10 cellular contexts compared by ENCODE assay signal in genomic region chr1:84973493-84974334, GRCh38. TPM values are rescaled to one million over a fixed set of nuclear protein-coding genes. Genes with fewer than 3 reads are reported as not detected.
DNase-seq lines count a peak whose midpoint lies in the region; ATAC-seq and TF ChIP-seq lines count a peak whose summit lies in the region.
"Had no signal": no experiment of that assay in that cellular context is flagged by ENCODE, and none has a peak within 500 bp of the region (broad histone marks: within the 10 kb centered on the region; RNA-seq: fewer than 3 reads in every experiment).

No MANE protein-coding gene starts in this region.

- DNase-seq in activated CD4-positive, alpha-beta T cell treated with anti-CD3 and anti-CD28 coated beads for 36 hours = peak; percentile 41
- no peak for DNase-seq in activated CD4-positive, alpha-beta T cell treated with anti-CD3 and anti-CD28 coated beads, Interleukin-2, amount 50 U/mL, for 4 hours
- no peak for DNase-seq in HFFc6
- peak; percentile 46 to 78 for DNase-seq in NCI-H187 (lab: John Stamatoyannopoulos, UW)
- DNase-seq in neural progenitor cell (ENCODE audit: low spot score) = no peak
- no peak for DNase-seq in NCI-H2081 (lab: John Stamatoyannopoulos, UW)
- DNase-seq in medulla oblongata (ENCODE audit: extremely low spot score) = no peak
- no peak for DNase-seq in NCI-H2196 treated with DMSO at 0.1 percent for 48 hours (lab: John Stamatoyannopoulos, UW; ENCODE audit: unreplicated experiment)
- DNase-seq: KBM-7 had no signal

- H3K9ac ChIP-seq in neural progenitor cell = no peak overlapping the region

- no peaks in the 10 kb centered on the region for H4K20me1 ChIP-seq in neural progenitor cell (ENCODE audit: low read depth)

- no peaks in the 10 kb centered on the region for H3K79me2 ChIP-seq in neural progenitor cell (ENCODE audit: low read depth)
- H3K79me2 ChIP-seq: hepatocyte had no signal

- H3F3A ChIP-seq in neural progenitor cell (ENCODE audit: low read depth) = no peaks in the 10 kb centered on the region

- no peak overlapping the region for H3K27ac ChIP-seq in neural progenitor cell
- H3K27ac ChIP-seq: hepatocyte had no signal

- H3K27me3 Mint-ChIP-seq in activated CD4-positive, alpha-beta T cell treated with anti-CD3 and anti-CD28 coated beads for 36 hours = no peaks in the 10 kb centered on the region
- no peaks in the 10 kb centered on the region; the same call in 1 of the 2 replicates for H3K27me3 Mint-ChIP-seq in HFFc6 (ENCODE audit: insufficient read depth)
- peaks cover 6% of the 10 kb centered on the region for H3K27me3 Mint-ChIP-seq in neural progenitor cell (ENCODE audit: insufficient read depth, low read depth)

- H3K4me3 ChIP-seq in neural progenitor cell = no peak overlapping the region
- H3K4me3 ChIP-seq: hepatocyte had no signal

- intact Hi-C loops in activated CD4-positive, alpha-beta T cell treated with anti-CD3 and anti-CD28 coated beads for 36 hours (cut with DNase I, micrococcal nuclease) = no loop called here

- H3K36me3 ChIP-seq in neural progenitor cell = no peaks in the 10 kb centered on the region

- H3K4me1 Mint-ChIP-seq in activated CD4-positive, alpha-beta T cell treated with anti-CD3 and anti-CD28 coated beads for 36 hours = peaks cover 60% of the 10 kb centered on the region
- peaks cover 21% of the 10 kb centered on the region for H3K4me1 Mint-ChIP-seq in HFFc6 (ENCODE audit: low read depth)
- H3K4me1 Mint-ChIP-seq in neural progenitor cell = no peaks in the 10 kb centered on the region

- POLR2A ChIA-PET in activated CD4-positive, alpha-beta T cell treated with anti-CD3 and anti-CD28 coated beads for 36 hours (lab: Charles Lee) = interaction anchor here (2.4 kb wide), 1 partner anchor 21 kb away, joined by 16 read pairs; no protein-coding TSS in a partner anchor

- H3K36me3 Mint-ChIP-seq in activated CD4-positive, alpha-beta T cell treated with anti-CD3 and anti-CD28 coated beads for 36 hours (ENCODE audit: low read depth) = peaks cover 14% of the 10 kb centered on the region
- H3K36me3 Mint-ChIP-seq in HFFc6 (ENCODE audit: low read depth) = no peaks in the 10 kb centered on the region
- H3K36me3 Mint-ChIP-seq in neural progenitor cell = no peaks in the 10 kb centered on the region

- ATAC-seq in activated CD4-positive, alpha-beta T cell treated with anti-CD3 and anti-CD28 coated beads for 36 hours = no peak

- H2AFZ ChIP-seq in neural progenitor cell (replicated peaks) = peak overlapping the region; percentile 89
- H2AFZ ChIP-seq: hepatocyte had no signal

- no peaks in the 10 kb centered on the region for H3K27me3 ChIP-seq in neural progenitor cell
- H3K27me3 ChIP-seq: hepatocyte had no signal

- H3K9me3 Mint-ChIP-seq in activated CD4-positive, alpha-beta T cell treated with anti-CD3 and anti-CD28 coated beads for 36 hours (ENCODE audit: low read depth) = no peaks in the 10 kb centered on the region
- no peaks in the 10 kb centered on the region for H3K9me3 Mint-ChIP-seq in HFFc6
- H3K9me3 Mint-ChIP-seq in neural progenitor cell = peaks cover under 1% of the 10 kb centered on the region

- H3K9me3 ChIP-seq in neural progenitor cell (ENCODE audit: low read depth) = no peaks in the 10 kb centered on the region

- CTCF ChIA-PET in activated CD4-positive, alpha-beta T cell treated with anti-CD3 and anti-CD28 coated beads for 36 hours (lab: Charles Lee) = interaction anchor here (3.2 kb wide), 1 partner anchor 10 kb away, joined by 21 read pairs; no protein-coding TSS in a partner anchor

- no peaks in the 10 kb centered on the region for H3K4me1 ChIP-seq in neural progenitor cell

- no peak overlapping the region for H3K4me2 ChIP-seq in neural progenitor cell
- H3K4me2 ChIP-seq: hepatocyte had no signal

- TF ChIP-seq CTCF in HFFc6 (IDR thresholded peaks at IDR 0.05) = peak; percentile 9; the same call in 1 of the 2 replicates
- TF ChIP-seq CTCF in neural progenitor cell (IDR thresholded peaks at IDR 0.05) = no peak

- peak overlapping the region; percentile 35 for H3K27ac Mint-ChIP-seq in activated CD4-positive, alpha-beta T cell treated with anti-CD3 and anti-CD28 coated beads for 36 hours
- H3K27ac Mint-ChIP-seq in HFFc6 (no peak overlapping the region; the same call in 1 of the 2 replicates), neural progenitor cell (no peak overlapping the region)

- no peak overlapping the region for H3K4me3 Mint-ChIP-seq in activated CD4-positive, alpha-beta T cell treated with anti-CD3 and anti-CD28 coated beads for 36 hours
- H3K4me3 Mint-ChIP-seq in HFFc6 (no peak overlapping the region), neural progenitor cell (no peak overlapping the region)

RNA-seq across cellular contexts. Expression of gene MCOLN2, which starts 23.2 kb away (rescaled TPM):
- total RNA-seq in activated CD4-positive, alpha-beta T cell treated with anti-CD3 and anti-CD28 coated beads for 36 hours = 10 to 100 TPM; 32.9 to 43.5 TPM
- 1 to 10 TPM; 1.3 to 4.1 (median 2.5) TPM for total RNA-seq in HFFc6 (2021; fragmentation: NEBNext Ultra II Directional; extraction: Animal tissue kit (Norgen Biotek cat#: 25700))
- 0.11 and 0.59 TPM in 2 replicates for total RNA-seq in neural progenitor cell (ENCODE audit: low replicate concordance)

Comparison
In these comparisons a context has a peak if more than half of its experiments do, and no peak if none do; other contexts are left out.
1. DNase-seq: peak in activated CD4-positive, alpha-beta T cell treated with anti-CD3 and anti-CD28 coated beads for 36 hours (single experiment) and NCI-H187 (2 of 2); none in activated CD4-positive, alpha-beta T cell treated with anti-CD3 and anti-CD28 coated beads, Interleukin-2, amount 50 U/mL, for 4 hours (0 of 2), HFFc6 (single experiment), neural progenitor cell (single experiment), NCI-H2081 (0 of 2), medulla oblongata (single experiment) and NCI-H2196 treated with DMSO at 0.1 percent for 48 hours (single experiment).
2. RNA of gene MCOLN2, which starts 23.2 kb away (total RNA-seq): 32.9 to 43.5 TPM in activated CD4-positive, alpha-beta T cell treated with anti-CD3 and anti-CD28 coated beads for 36 hours; 1.3 to 4.1 TPM in HFFc6 and 0.11 to 0.59 TPM in neural progenitor cell; every median in the first group is over 4 times any median in the second.